18 cellular contexts compared by ENCODE assay signal in genomic region chrX:126723881-126724280, GRCh38.
"Had no signal": no experiment of that assay in that cellular context is flagged by ENCODE, and none has a peak within 500 bp of the region (broad histone marks: within the 10 kb centered on the region; RNA-seq: fewer than 3 reads in every experiment).

No MANE protein-coding gene starts in this region.

- H3K4me1 ChIP-seq: esophagus squamous epithelium, gastroesophageal sphincter, pancreas, upper lobe of left lung, vagina had no signal

- ATAC-seq: effector memory CD8-positive, alpha-beta T cell; gastroesophageal sphincter; left colon; left ventricle myocardium superior; pancreas; right cardiac atrium had no signal

- H3K9me3 ChIP-seq: esophagus squamous epithelium, gastroesophageal sphincter, pancreas, upper lobe of left lung, vagina had no signal

- H3K36me3 ChIP-seq: esophagus squamous epithelium, gastroesophageal sphincter, pancreas, upper lobe of left lung, vagina had no signal

- H3K27me3 ChIP-seq: esophagus squamous epithelium, gastroesophageal sphincter, upper lobe of left lung, vagina had no signal

- DNase-seq: effector memory CD8-positive, alpha-beta T cell; esophagus squamous epithelium; foreskin fibroblast; glutamatergic neuron; left colon; left ventricle myocardium superior; mesenchymal stem cell; naive B cell; occipital lobe; small intestine; stimulated activated CD4-positive, alpha-beta T cell treated with anti-CD3 and anti-CD28 coated beads, Interleukin-12 subunit alpha, Interleukin-12 subunit beta, amount 100 ng/mL, for 4 hours; stimulated activated naive CD4-positive, alpha-beta T cell had no signal

- H3K27ac ChIP-seq: esophagus squamous epithelium, gastroesophageal sphincter, pancreas, upper lobe of left lung, vagina had no signal

- H3K4me3 ChIP-seq: esophagus squamous epithelium, gastroesophageal sphincter, lung, pancreas, upper lobe of left lung, vagina had no signal

- FAIRE-seq: pancreas, small intestine had no signal
